Comparison of ENCODE assay signal across 1 cellular context in genomic region chr16:88300463-88300835, GRCh38.
TF ChIP-seq lines count a peak whose summit lies in the region.

No MANE protein-coding gene starts in this region.

TF ChIP-seq in K562, 482 proteins besides CTCF, POLR2A, EP300 and RAD21:
- TF ChIP-seq EP400 (IDR thresholded peaks at IDR 0.05) (no peak), ADNP (tag; IDR thresholded peaks at IDR 0.05) (no peak), TFE3 (CRISPR knock-in tag; IDR thresholded peaks at IDR 0.05) (peak; percentile 51)
